9 cellular contexts compared by ENCODE assay signal in genomic region chr1:153919879-153920852, GRCh38. TPM values are rescaled to one million over a fixed set of nuclear protein-coding genes. Genes with fewer than 3 reads are reported as not detected.
DNase-seq lines count a peak whose midpoint lies in the region; ATAC-seq and TF ChIP-seq lines count a peak whose summit lies in the region.
"Had no signal": no experiment of that assay in that cellular context is flagged by ENCODE, and none has a peak within 500 bp of the region (broad histone marks: within the 10 kb centered on the region; RNA-seq: fewer than 3 reads in every experiment).

No MANE protein-coding gene starts in this region.

- DNase-seq in CD8-positive, alpha-beta memory T cell, result peak in 2 of 5 donors; percentile 29 to 37
- peak; percentile 42 for DNase-seq in IMR-90
- DNase-seq in hepatocyte (ENCODE audit: low spot score), result no peak
- DNase-seq in transverse colon, result no peak
- DNase-seq in NCI-H1092 (lab: John Stamatoyannopoulos, UW), result no peak
- DNase-seq in putamen (ENCODE audit: low spot score), result no peak

- H2AK5ac ChIP-seq in IMR-90 (ENCODE audit: low read depth, low read length), result no peak overlapping the region

- peak overlapping the region; percentile 13 for H3K27ac ChIP-seq in CD8-positive, alpha-beta memory T cell (ENCODE audit: low read depth, low read length)
- H3K27ac ChIP-seq in IMR-90 (ENCODE audit: insufficient read depth, low read length) (no peak overlapping the region), hepatocyte (no peak overlapping the region), transverse colon (peak overlapping the region in 3 of 4 donors; percentile 7 to 46 (median 16))
- H3K27ac ChIP-seq: SJSA1 had no signal

- no peaks in the 10 kb centered on the region for H3K27me3 ChIP-seq in CD8-positive, alpha-beta memory T cell (ENCODE audit: insufficient read depth, low read length, poor library complexity, severe bottlenecking)
- H3K27me3 ChIP-seq in IMR-90 (ENCODE audit: control insufficient read depth, insufficient read depth, low read length), result no peaks in the 10 kb centered on the region
- no peaks in the 10 kb centered on the region for H3K27me3 ChIP-seq in hepatocyte
- H3K27me3 ChIP-seq in transverse colon, result no peaks in the 10 kb centered on the region
- H3K27me3 ChIP-seq: SJSA1 had no signal

- no peak overlapping the region for H4K8ac ChIP-seq in IMR-90 (ENCODE audit: low read depth in 2 of 2, low read length in 2 of 2)

- no peak overlapping the region for H2BK5ac ChIP-seq in IMR-90 (ENCODE audit: low read depth, low read length, poor library complexity, severe bottlenecking)

- dilution Hi-C loops in IMR-90 (cut with HindIII; ENCODE audit: low sequenced_read_pairs, unreplicated experiment), result loop anchor here (25.0 kb wide), 1 partner anchor 108 kb away; no protein-coding TSS in a partner anchor

- no TSS peak for BruUV-seq in IMR-90 (replicated peaks; lab: Mats Ljungman, UMichigan)

- 57% methylated on average over 1 of the region's 4 CpGs; no CpG with 5 or more reads in 1 of the 2 experiments for WGBS in IMR-90 (ENCODE audit: extremely low coverage in 2 of 2, insufficient read length in 1 of 2), 2 experiments
- 57% methylated on average over 4 of the region's 4 CpGs for WGBS in hepatocyte (ENCODE audit: low lambda C conversion rate, missing lambda C conversion rate)
- WGBS in transverse colon (ENCODE audit: low coverage in 1 of 2), 2 donors, result 46 to 49% methylated on average over 2 to 4 of the region's 4 CpGs

- in situ Hi-C loops in IMR-90 (cut with MboI; ENCODE audit: low sequenced_read_pairs), result no loop called here
- in situ Hi-C loops in transverse colon (cut with MboI; ENCODE audit: low pct_ligation_motif_present in 1 of 4, low pct_unique_long_range_greater_than_20kb in 1 of 4, low sequenced_read_pairs in 3 of 4), result loop anchor here in 1 of 4 donors (25.0 kb wide), 1 partner anchor 108 kb away; no protein-coding TSS in a partner anchor

- no peak overlapping the region for H2AK9ac ChIP-seq in IMR-90 (replicated peaks; ENCODE audit: low read depth, low read length, poor library complexity)

- intact Hi-C loops in IMR-90 (cut with micrococcal nuclease) (loop anchor here (2.0 to 10.0 kb wide), 3 partner anchors 38 to 125 kb away; no protein-coding TSS in a partner anchor), transverse colon (cut with DNase I; ENCODE audit: low total_unique reads) (no loop called here)

- H3K36me3 Mint-ChIP-seq in CD8-positive, alpha-beta memory T cell, result peaks cover 0 to 50% (median 0%) of the 10 kb centered on the region in 3 donors
- peaks cover 57% of the 10 kb centered on the region for H3K36me3 Mint-ChIP-seq in activated T-helper 17 cell treated with anti-CD3 and anti-CD28 coated beads, Interleukin-2, amount 50 U/mL, for 72 hours (ENCODE audit: low read depth)

- no peak overlapping the region for H2BK20ac ChIP-seq in IMR-90 (ENCODE audit: low read depth, low read length)

- H3K23ac ChIP-seq in IMR-90 (ENCODE audit: low read depth, low read length), result peak overlapping the region; percentile 36

- no peaks in the 10 kb centered on the region for H3K36me3 ChIP-seq in CD8-positive, alpha-beta memory T cell (ENCODE audit: insufficient read depth, low read length)
- H3K36me3 ChIP-seq in IMR-90 (ENCODE audit: control insufficient read depth, insufficient read depth, low read length) (0 out of 2 replicates have a peak, but pooled peaks cover 2% of the 10 kb centered on the region), hepatocyte (replicated peaks; ENCODE audit: insufficient read depth, low read depth) (no peaks in the 10 kb centered on the region), transverse colon (no peaks in the 10 kb centered on the region)

- peaks cover 50% of the 10 kb centered on the region for H3K4me1 ChIP-seq in CD8-positive, alpha-beta memory T cell (ENCODE audit: insufficient read depth, low read length)
- H3K4me1 ChIP-seq in IMR-90 (ENCODE audit: control insufficient read depth, insufficient read depth, low read length) (peaks cover 11% of the 10 kb centered on the region), hepatocyte (ENCODE audit: insufficient read depth) (peaks cover 24% of the 10 kb centered on the region), transverse colon (peaks cover 11 to 45% (median 30%) of the 10 kb centered on the region in 4 donors)

- H2BK15ac ChIP-seq in IMR-90 (ENCODE audit: low read depth, low read length), result no peak overlapping the region

- peaks cover 11 to 69% of the 10 kb centered on the region in 2 experiments; a peak in 3 of 4 replicates for H3K79me1 ChIP-seq in IMR-90 (ENCODE audit: low read depth in 1 of 2, low read length in 2 of 2)

- TF ChIP-seq EP300 in transverse colon (IDR thresholded peaks at IDR 0.05; ENCODE audit: low read depth), result no peak

- peak overlapping the region; percentile 4; the same call in 1 of the 2 replicates for H3K14ac ChIP-seq in IMR-90 (replicated peaks; ENCODE audit: low read depth, low read length)

- H4K91ac ChIP-seq in IMR-90 (ENCODE audit: insufficient read depth, low read depth, low read length), result no peak overlapping the region

- H4K5ac ChIP-seq in IMR-90 (ENCODE audit: low read depth, low read length), result no peak overlapping the region

- peaks cover 0 to 4% of the 10 kb centered on the region in 2 donors for H3K27me3 Mint-ChIP-seq in CD8-positive, alpha-beta memory T cell
- H3K27me3 Mint-ChIP-seq in activated T-helper 17 cell treated with anti-CD3 and anti-CD28 coated beads, Interleukin-2, amount 50 U/mL, for 72 hours, result no peaks in the 10 kb centered on the region

- peak overlapping the region; percentile 80 to 100 (median 90) for H3K27ac Mint-ChIP-seq in CD8-positive, alpha-beta memory T cell
- H3K27ac Mint-ChIP-seq in activated T-helper 17 cell treated with anti-CD3 and anti-CD28 coated beads, Interleukin-2, amount 50 U/mL, for 72 hours, result peak overlapping the region; percentile 92

- H3K9me2 ChIP-seq in hepatocyte (replicated peaks; ENCODE audit: insufficient read depth), result no peaks in the 10 kb centered on the region

- no peak overlapping the region for H3K9ac ChIP-seq in IMR-90 (ENCODE audit: low read depth, low read length)

- no peak overlapping the region for H3K18ac ChIP-seq in IMR-90 (ENCODE audit: low read depth, low read length)

- TF ChIP-seq POLR2A in IMR-90 (IDR thresholded peaks at IDR 0.05; ENCODE audit: low read depth, low read length) (no peak), transverse colon (IDR thresholded peaks at IDR 0.05) (no peak)

- peak overlapping the region; percentile 86 for H3K4me3 ChIP-seq in CD8-positive, alpha-beta memory T cell (ENCODE audit: low read length)
- H3K4me3 ChIP-seq in IMR-90 (ENCODE audit: insufficient read depth, low read depth, low read length) (no peak overlapping the region), hepatocyte (peak overlapping the region; percentile 51), transverse colon (no peak overlapping the region)
- H3K4me3 ChIP-seq: SJSA1 had no signal

- peak overlapping the region; percentile 79 to 97 (median 94) for H3K4me3 Mint-ChIP-seq in CD8-positive, alpha-beta memory T cell
- peak overlapping the region; percentile 96 for H3K4me3 Mint-ChIP-seq in activated T-helper 17 cell treated with anti-CD3 and anti-CD28 coated beads, Interleukin-2, amount 50 U/mL, for 72 hours

- no peak overlapping the region for H3K4ac ChIP-seq in IMR-90 (ENCODE audit: low read depth, low read length)

- peaks cover 71% of the 10 kb centered on the region for H3K79me2 ChIP-seq in hepatocyte

- H2AFZ ChIP-seq in IMR-90 (replicated peaks; ENCODE audit: low read length, poor library complexity), result no peak overlapping the region
- no peak overlapping the region for H2AFZ ChIP-seq in hepatocyte

- peaks cover 0 to 2% (median 0%) of the 10 kb centered on the region in 5 donors for H3K9me3 Mint-ChIP-seq in CD8-positive, alpha-beta memory T cell
- H3K9me3 Mint-ChIP-seq in activated T-helper 17 cell treated with anti-CD3 and anti-CD28 coated beads, Interleukin-2, amount 50 U/mL, for 72 hours, result no peaks in the 10 kb centered on the region

- H4K20me1 ChIP-seq in IMR-90 (ENCODE audit: insufficient read depth, low read length), result peaks cover 59% of the 10 kb centered on the region
- H4K20me1 ChIP-seq in hepatocyte (ENCODE audit: insufficient read depth, poor library complexity, severe bottlenecking), result peaks cover 68% of the 10 kb centered on the region

- H3K56ac ChIP-seq in IMR-90 (ENCODE audit: extremely low read depth, insufficient read depth, low read length), result no peak overlapping the region

- peak overlapping the region; percentile 82 for H3K4me2 ChIP-seq in IMR-90 (ENCODE audit: low read depth, low read length)
- peak overlapping the region; percentile 89 for H3K4me2 ChIP-seq in hepatocyte

- TF ChIP-seq RAD21 in IMR-90 (IDR thresholded peaks at IDR 0.05; ENCODE audit: low read length), result peak; percentile 27

- ATAC-seq in IMR-90 (ENCODE audit: low read depth), result no peak
- ATAC-seq in activated T-helper 17 cell treated with anti-CD3 and anti-CD28 coated beads, Interleukin-2, amount 50 U/mL, for 72 hours (replicated peaks), result no peak
- no peak for ATAC-seq in GM18868 (IDR thresholded peaks at IDR 0.05; ENCODE audit: unreplicated experiment)

- CTCF ChIA-PET in CD8-positive, alpha-beta memory T cell (lab: Charles Lee), result interaction anchor here (1.0 to 6.0 kb wide), 5 partner anchors 9 to 124 kb away, joined by 3 to 58 read pairs (median 6); partner anchors contain the start of gene DENND4B
- CTCF ChIA-PET in IMR-90 (lab: Yijun Ruan, JAX), result interaction anchor here (1.1 to 1.2 kb wide), 2 partner anchors 9 to 10 kb away, joined by 3 read pairs; no protein-coding TSS in a partner anchor

- POLR2A ChIA-PET in CD8-positive, alpha-beta memory T cell (lab: Charles Lee), result interaction anchor here (1.0 to 1.6 kb wide), 2 partner anchors 25 to 57 kb away, joined by 3 to 4 read pairs; partner anchors contain the start of gene JTB
- POLR2A ChIA-PET in IMR-90 (lab: Charles Lee; ENCODE audit: unreplicated experiment), result no interaction called here

- H3K9me1 ChIP-seq in IMR-90 (ENCODE audit: insufficient read depth, low read length), result 0 out of 2 replicates have a peak, but pooled peaks cover 9% of the 10 kb centered on the region

- H2BK120ac ChIP-seq in IMR-90 (ENCODE audit: low read depth, low read length), result no peak overlapping the region

- H3K4me1 Mint-ChIP-seq in CD8-positive, alpha-beta memory T cell, result peaks cover 56 to 76% (median 60%) of the 10 kb centered on the region in 3 donors
- H3K4me1 Mint-ChIP-seq in activated T-helper 17 cell treated with anti-CD3 and anti-CD28 coated beads, Interleukin-2, amount 50 U/mL, for 72 hours, result peaks cover 25% of the 10 kb centered on the region

- TF ChIP-seq CTCF in IMR-90 (conservative IDR thresholded peaks at IDR 0.05; ENCODE audit: low read depth, low read length) (peak; percentile 37), hepatocyte (IDR thresholded peaks at IDR 0.05; ENCODE audit: poor library complexity) (peak; percentile 28), transverse colon (IDR thresholded peaks at IDR 0.05) (peak in 1 of 5 experiments; percentile 13)

- no peaks in the 10 kb centered on the region for H3K9me3 ChIP-seq in CD8-positive, alpha-beta memory T cell (ENCODE audit: low read length)
- H3K9me3 ChIP-seq in IMR-90 (ENCODE audit: control insufficient read depth, insufficient read depth, low read length) (no peaks in the 10 kb centered on the region), hepatocyte (ENCODE audit: low read depth) (no peaks in the 10 kb centered on the region), transverse colon (no peaks in the 10 kb centered on the region)
- H3K9me3 ChIP-seq: SJSA1 had no signal

RNA-seq across cellular contexts. Expression of gene GATAD2B, which starts 2.6 kb away (rescaled TPM):
- 10 to 100 TPM; 64.9 to 71.9 TPM for total RNA-seq in CD8-positive, alpha-beta memory T cell
- 5.6 TPM for polyA plus RNA-seq in CD8-positive, alpha-beta memory T cell
- total RNA-seq in IMR-90 (2012; rRNA removed) (3.8 and 5.6 TPM in 2 replicates), hepatocyte (7.4 and 11.7 TPM in 2 replicates), transverse colon (10 to 100 TPM; 16.7 to 28.1 (median 20.2) TPM)
- polyA plus RNA-seq in IMR-90 (2012; rRNA removed) (6.1 and 6.2 TPM in 2 replicates), hepatocyte (5.4 TPM in 2 replicates)
- 3.1 and 3.6 TPM in 2 replicates for polyA plus RNA-seq in IMR-90 (2012; cell fraction: cytosol; rRNA removed)
- polyA plus RNA-seq in IMR-90 (2012; cell fraction: nucleus; rRNA removed; ENCODE audit: low replicate concordance), result 5.0 and 9.7 TPM in 2 replicates
- 10 to 100 TPM; 47.8 to 51.1 TPM for total RNA-seq in activated T-helper 17 cell treated with anti-CD3 and anti-CD28 coated beads, Interleukin-2, amount 50 U/mL, for 72 hours

RNA-seq across cellular contexts. Expression of gene DENND4B, which starts 26.4 kb away (rescaled TPM):
- 100 to 1,000 TPM; 100 to 102 TPM for total RNA-seq in CD8-positive, alpha-beta memory T cell
- 27.3 TPM for polyA plus RNA-seq in CD8-positive, alpha-beta memory T cell
- total RNA-seq in IMR-90 (2012; rRNA removed), result 1.8 and 2.5 TPM in 2 replicates
- 25.2 and 33.3 TPM in 2 replicates for polyA plus RNA-seq in IMR-90 (2012; rRNA removed)
- polyA plus RNA-seq in IMR-90 (2012; cell fraction: cytosol; rRNA removed), result 9.4 and 13.8 TPM in 2 replicates
- polyA plus RNA-seq in IMR-90 (2012; cell fraction: nucleus; rRNA removed; ENCODE audit: low replicate concordance), result 117 and 252 TPM in 2 replicates
- total RNA-seq in activated T-helper 17 cell treated with anti-CD3 and anti-CD28 coated beads, Interleukin-2, amount 50 U/mL, for 72 hours, result 100 to 1,000 TPM in 1 of 2 donors, 10 to 100 TPM in 1; 98.0 to 130 TPM
- total RNA-seq in hepatocyte, result 8.8 and 15.4 TPM in 2 replicates
- 22.3 and 30.6 TPM in 2 replicates for polyA plus RNA-seq in hepatocyte
- 100 to 1,000 TPM in 1 of 4 donors, 10 to 100 TPM in 3; 42.3 to 121 (median 50.3) TPM for total RNA-seq in transverse colon

RNA-seq across cellular contexts. Expression of gene CRTC2, which starts 38.2 kb away (rescaled TPM):
- 10 to 100 TPM; 53.9 to 63.2 TPM for total RNA-seq in CD8-positive, alpha-beta memory T cell
- 38.9 TPM for polyA plus RNA-seq in CD8-positive, alpha-beta memory T cell
- 1.9 and 2.7 TPM in 2 replicates for total RNA-seq in IMR-90 (2012; rRNA removed)
- polyA plus RNA-seq in IMR-90 (2012; rRNA removed), result 20.1 and 22.2 TPM in 2 replicates
- polyA plus RNA-seq in IMR-90 (2012; cell fraction: cytosol; rRNA removed), result 12.2 and 16.7 TPM in 2 replicates
- polyA plus RNA-seq in IMR-90 (2012; cell fraction: nucleus; rRNA removed; ENCODE audit: low replicate concordance), result 59.1 and 73.2 TPM in 2 replicates
- total RNA-seq in activated T-helper 17 cell treated with anti-CD3 and anti-CD28 coated beads, Interleukin-2, amount 50 U/mL, for 72 hours, result 100 to 1,000 TPM in 1 of 2 donors, 10 to 100 TPM in 1; 84.9 to 131 TPM
- 7.6 and 10.5 TPM in 2 replicates for total RNA-seq in hepatocyte
- polyA plus RNA-seq in hepatocyte, result 27.1 and 28.0 TPM in 2 replicates
- total RNA-seq in transverse colon, result 10 to 100 TPM; 13.3 to 32.5 (median 21.4) TPM

RNA-seq across cellular contexts. Expression of gene SLC39A1, which starts 43.2 kb away (rescaled TPM):
- total RNA-seq in CD8-positive, alpha-beta memory T cell, result 10 to 100 TPM; 85.5 to 88.2 TPM
- 39.2 TPM for polyA plus RNA-seq in CD8-positive, alpha-beta memory T cell
- total RNA-seq in IMR-90 (2012; rRNA removed) (94.7 and 97.7 TPM in 2 replicates), hepatocyte (141 and 158 TPM in 2 replicates), transverse colon (10 to 100 TPM; 19.9 to 80.0 (median 47.1) TPM)
- polyA plus RNA-seq in IMR-90 (2012; rRNA removed) (84.6 and 89.1 TPM in 2 replicates), hepatocyte (163 and 174 TPM in 2 replicates)
- 74.5 and 89.4 TPM in 2 replicates for polyA plus RNA-seq in IMR-90 (2012; cell fraction: cytosol; rRNA removed)
- polyA plus RNA-seq in IMR-90 (2012; cell fraction: nucleus; rRNA removed; ENCODE audit: low replicate concordance), result 31.1 and 43.6 TPM in 2 replicates
- total RNA-seq in activated T-helper 17 cell treated with anti-CD3 and anti-CD28 coated beads, Interleukin-2, amount 50 U/mL, for 72 hours, result 100 to 1,000 TPM; 109 to 117 TPM

RNA-seq across cellular contexts. Expression of gene CREB3L4, which starts 47.5 kb away (rescaled TPM):
- 10 to 100 TPM in 1 of 2 experiments, 1 to 10 TPM in 1; 10.0 to 10.1 TPM for total RNA-seq in CD8-positive, alpha-beta memory T cell
- polyA plus RNA-seq in CD8-positive, alpha-beta memory T cell, result 5.3 TPM
- total RNA-seq in IMR-90 (2012; rRNA removed), result 4.4 and 6.5 TPM in 2 replicates
- 8.3 and 9.8 TPM in 2 replicates for polyA plus RNA-seq in IMR-90 (2012; rRNA removed)
- 5.0 and 5.8 TPM in 2 replicates for polyA plus RNA-seq in IMR-90 (2012; cell fraction: cytosol; rRNA removed)
- polyA plus RNA-seq in IMR-90 (2012; cell fraction: nucleus; rRNA removed; ENCODE audit: low replicate concordance), result 21.0 and 21.3 TPM in 2 replicates
- 1 to 10 TPM; 7.4 to 9.3 TPM for total RNA-seq in activated T-helper 17 cell treated with anti-CD3 and anti-CD28 coated beads, Interleukin-2, amount 50 U/mL, for 72 hours
- 10.9 and 15.1 TPM in 2 replicates for total RNA-seq in hepatocyte
- polyA plus RNA-seq in hepatocyte, result 8.6 and 16.6 TPM in 2 replicates
- 10 to 100 TPM in 2 of 4 donors, 1 to 10 TPM in 2; 2.2 to 18.7 (median 11.6) TPM for total RNA-seq in transverse colon

Comparison
In these comparisons a context has a peak if more than half of its experiments do, and no peak if none do; other contexts are left out.
1. H3K27ac ChIP-seq: peak in CD8-positive, alpha-beta memory T cell (single experiment) and transverse colon (3 of 4); none in IMR-90 (single experiment) and hepatocyte (single experiment).
2. H3K4me3 ChIP-seq: peak in CD8-positive, alpha-beta memory T cell (single experiment) and hepatocyte (single experiment); none in IMR-90 (single experiment) and transverse colon (0 of 4).